In genomic region chr14:55832122-55832911, GRCh38 we compare ENCODE assay signal across 1 cellular context.
TF ChIP-seq lines count a peak whose summit lies in the region.

No MANE protein-coding gene starts in this region.

TF ChIP-seq in IMR-90, 13 proteins besides CTCF, POLR2A, EP300 and RAD21:
- TF ChIP-seq BHLHE40 (IDR thresholded peaks at IDR 0.05; ENCODE audit: low read depth, low read length) (no peak), MAZ (IDR thresholded peaks at IDR 0.05; ENCODE audit: borderline replicate concordance, low read depth, low read length) (no peak), NFE2L2 (IDR thresholded peaks at IDR 0.05; ENCODE audit: low read depth, low read length) (no peak), ELK1 (IDR thresholded peaks at IDR 0.05; ENCODE audit: borderline replicate concordance, low read depth, low read length) (no peak), FOS (IDR thresholded peaks at IDR 0.05; ENCODE audit: low read depth, low read length) (0 out of 2 replicates have a peak, but pooled peaks have one; percentile 4), MAFK (IDR thresholded peaks at IDR 0.05; ENCODE audit: low read depth, low read length) (no peak), CEBPB (IDR thresholded peaks at IDR 0.05; ENCODE audit: low read depth, low read length) (no peak), MXI1 (IDR thresholded peaks at IDR 0.05; ENCODE audit: borderline replicate concordance, low read depth, low read length) (no peak)
TF ChIP-seq in IMR-90: peak in this region for 1.
